9 cellular contexts compared by ENCODE assay signal in genomic region chr13:29845440-29846056, GRCh38. TPM values are rescaled to one million over a fixed set of nuclear protein-coding genes. Genes with fewer than 3 reads are reported as not detected.
DNase-seq lines count a peak whose midpoint lies in the region; ATAC-seq, FAIRE-seq and TF ChIP-seq lines count a peak whose summit lies in the region.
"Had no signal": no experiment of that assay in that cellular context is flagged by ENCODE, and none has a peak within 500 bp of the region (broad histone marks: within the 10 kb centered on the region; RNA-seq: fewer than 3 reads in every experiment).

No MANE protein-coding gene starts in this region.

- no peaks in the 10 kb centered on the region for H3K36me3 ChIP-seq in liver (ENCODE audit: control insufficient read depth in 4 of 4, insufficient read depth in 3 of 4, low read depth in 1 of 4, low read length in 3 of 4)

- ATAC-seq in GM21737 (IDR thresholded peaks at IDR 0.05; ENCODE audit: unreplicated experiment) = no peak
- ATAC-seq in HG02973 (IDR thresholded peaks at IDR 0.05; ENCODE audit: unreplicated experiment) = no peak

- H3K4me3 ChIP-seq in astrocyte of the spinal cord (ENCODE audit: low read depth, low read length) (no peak overlapping the region), liver (ENCODE audit: low read depth in 1 of 3, low read length in 3 of 3) (no peak overlapping the region)

- no peak overlapping the region for H3K27ac ChIP-seq in liver (ENCODE audit: low read depth in 1 of 2, low read length in 2 of 2)

- no peaks in the 10 kb centered on the region for H3K27me3 ChIP-seq in liver (ENCODE audit: control insufficient read depth in 4 of 4, insufficient read depth in 4 of 4, low read length in 3 of 4)

- in situ Hi-C loops in astrocyte of the spinal cord (cut with HindIII; ENCODE audit: low sequenced_read_pairs) = no loop called here

- TF ChIP-seq RAD21 in liver (IDR thresholded peaks at IDR 0.05) = peak; percentile 67

- no peaks in the 10 kb centered on the region for H3K9me3 ChIP-seq in liver (ENCODE audit: control insufficient read depth in 4 of 4, low read length in 3 of 4)

- TF ChIP-seq CTCF in GM12873 (IDR thresholded peaks at IDR 0.05; ENCODE audit: insufficient read depth, low read depth, low read length, missing control alignments) (peak; percentile 15), astrocyte of the spinal cord (IDR thresholded peaks at IDR 0.05; ENCODE audit: low read depth, low read length) (peak; percentile 22), liver (IDR thresholded peaks at IDR 0.05; ENCODE audit: low read depth, low read length, missing input control) (peak; percentile 34)

- WGBS in liver = 48% methylated on average over 2 of the region's 2 CpGs

- peak overlapping the region in 1 of 2 donors; percentile 33 for H3K9ac ChIP-seq in liver (ENCODE audit: low read depth in 1 of 2, low read length in 2 of 2)

- DNase-seq in astrocyte of the spinal cord (ENCODE audit: low read depth, low spot score) (peak; percentile 54), GM19238 (ENCODE audit: insufficient read length, low spot score) (no peak)
- no peak for DNase-seq in activated CD8-positive, alpha-beta memory T cell treated with anti-CD3 and anti-CD28 coated beads for 24 hours
- DNase-seq: islet precursor cell had no signal

- H3K4me1 ChIP-seq in liver (ENCODE audit: control insufficient read depth in 4 of 4, insufficient read depth in 4 of 4, low read length in 3 of 4) = peaks cover 2 to 17% (median 9%) of the 10 kb centered on the region in 4 donors

- FAIRE-seq in A204.1 (lab: Jason Lieb, UNC) = peak; percentile 96

TF ChIP-seq in liver, 16 proteins besides CTCF, POLR2A, EP300 and RAD21:
- TF ChIP-seq EGR1 (IDR thresholded peaks at IDR 0.05; ENCODE audit: low read depth in 2 of 2) = no peak
- no peak for TF ChIP-seq MAX (IDR thresholded peaks at IDR 0.05)
- no peak for TF ChIP-seq TAF1 (conservative IDR thresholded peaks at IDR 0.05)
- no peak for TF ChIP-seq HNF4G (IDR thresholded peaks at IDR 0.05)
- no peak for TF ChIP-seq ZBTB33 (IDR thresholded peaks at IDR 0.05)

RNA-seq across cellular contexts. Expression of gene UBL3, which starts 4.9 kb away (rescaled TPM):
- total RNA-seq in liver = 10 to 100 TPM; 15.7 to 21.3 TPM
- 10 to 100 TPM; 13.9 to 16.1 TPM for polyA plus RNA-seq in liver
